In genomic region chr11:15826826-15827225, GRCh38 we compare ENCODE assay signal across 8 cellular contexts.
A peak's percentile ranks its signal among the peaks of the same experiment; 100 is the strongest.
DNase-seq lines count a peak whose midpoint lies in the region; TF ChIP-seq lines count a peak whose summit lies in the region.

No MANE protein-coding gene starts in this region.

- H3K36me3 Mint-ChIP-seq in endothelial cell (ENCODE audit: low read depth, unreplicated experiment) = peaks cover 3% of the 10 kb centered on the region
- H3K36me3 Mint-ChIP-seq in neural progenitor cell = peaks cover under 1% of the 10 kb centered on the region

- no peak overlapping the region for H3K27ac ChIP-seq in neural progenitor cell

- H3K9me3 Mint-ChIP-seq in endothelial cell (ENCODE audit: unreplicated experiment) (no peaks in the 10 kb centered on the region), neural progenitor cell (peaks cover 3% of the 10 kb centered on the region)

- H4K20me1 ChIP-seq in neural progenitor cell (ENCODE audit: low read depth) = no peaks in the 10 kb centered on the region

- no peak overlapping the region for H3K4me3 ChIP-seq in H7 (ENCODE audit: insufficient read depth, low read depth, low read length)
- H3K4me3 ChIP-seq in neural progenitor cell = no peak overlapping the region

- no peak overlapping the region for H3K9ac ChIP-seq in neural progenitor cell

- H3K27me3 ChIP-seq in H7 (ENCODE audit: control insufficient read depth, insufficient read depth, low read length) = no peaks in the 10 kb centered on the region
- no peaks in the 10 kb centered on the region for H3K27me3 ChIP-seq in neural progenitor cell

- H3K4me1 ChIP-seq in neural progenitor cell = peaks cover 32% of the 10 kb centered on the region

- H3F3A ChIP-seq in neural progenitor cell (ENCODE audit: low read depth) = no peaks in the 10 kb centered on the region

- no peaks in the 10 kb centered on the region for H3K36me3 ChIP-seq in H7 (replicated peaks; ENCODE audit: control insufficient read depth, insufficient read depth, low read length)
- H3K36me3 ChIP-seq in neural progenitor cell = no peaks in the 10 kb centered on the region

- peaks cover 52% of the 10 kb centered on the region for H3K4me1 Mint-ChIP-seq in endothelial cell (ENCODE audit: unreplicated experiment)
- H3K4me1 Mint-ChIP-seq in neural progenitor cell = peaks cover 53% of the 10 kb centered on the region

- no peak overlapping the region for H3K4me2 ChIP-seq in neural progenitor cell

- H3K9me3 ChIP-seq in neural progenitor cell (ENCODE audit: low read depth) = no peaks in the 10 kb centered on the region

- DNase-seq in NCI-H2196 (lab: John Stamatoyannopoulos, UW; ENCODE audit: unreplicated experiment) (peak; percentile 16), NCI-H2196 treated with DMSO at 0.1 percent for 48 hours (lab: John Stamatoyannopoulos, UW; ENCODE audit: unreplicated experiment) (no peak), H7 (peak; percentile 71), NCI-H748 (lab: John Stamatoyannopoulos, UW; ENCODE audit: unreplicated experiment) (peak; percentile 82), endothelial cell (ENCODE audit: low spot score) (peak; percentile 87), neural progenitor cell (ENCODE audit: low spot score) (peak; percentile 86), ureter (ENCODE audit: low spot score) (no peak), NCI-H2171 treated with DMSO at 0.1 percent for 48 hours (lab: John Stamatoyannopoulos, UW) (no peak)

- no peak overlapping the region for H3K4me3 Mint-ChIP-seq in endothelial cell (ENCODE audit: unreplicated experiment)
- no peak overlapping the region for H3K4me3 Mint-ChIP-seq in neural progenitor cell

- no peak overlapping the region for H2AFZ ChIP-seq in neural progenitor cell (replicated peaks)

- H3K79me2 ChIP-seq in neural progenitor cell (ENCODE audit: low read depth) = no peaks in the 10 kb centered on the region

- peak; percentile 79 for TF ChIP-seq CTCF in endothelial cell (IDR thresholded peaks at IDR 0.05; ENCODE audit: unreplicated experiment)
- peak; percentile 94 for TF ChIP-seq CTCF in neural progenitor cell (IDR thresholded peaks at IDR 0.05)

- H3K27me3 Mint-ChIP-seq in endothelial cell (ENCODE audit: unreplicated experiment) = peaks cover 8% of the 10 kb centered on the region
- no peaks in the 10 kb centered on the region for H3K27me3 Mint-ChIP-seq in neural progenitor cell (ENCODE audit: insufficient read depth, low read depth)

- H3K27ac Mint-ChIP-seq in endothelial cell (ENCODE audit: unreplicated experiment) (no peak overlapping the region), neural progenitor cell (peak overlapping the region; percentile 83)

Comparison
In these comparisons a context has a peak if more than half of its experiments do, and no peak if none do; other contexts are left out.
1. DNase-seq: peak in NCI-H2196 (single experiment), H7 (single experiment), NCI-H748 (single experiment), endothelial cell (single experiment) and neural progenitor cell (single experiment); none in NCI-H2196 treated with DMSO at 0.1 percent for 48 hours (single experiment), ureter (single experiment) and NCI-H2171 treated with DMSO at 0.1 percent for 48 hours (single experiment).